Comparison of ENCODE assay signal across 21 cellular contexts in genomic region chr11:65152157-65152556, GRCh38. TPM values are rescaled to one million over a fixed set of nuclear protein-coding genes. Genes with fewer than 3 reads are reported as not detected.
DNase-seq lines count a peak whose midpoint lies in the region; ATAC-seq and TF ChIP-seq lines count a peak whose summit lies in the region.
"Had no signal": no experiment of that assay in that cellular context is flagged by ENCODE, and none has a peak within 500 bp of the region (broad histone marks: within the 10 kb centered on the region; RNA-seq: fewer than 3 reads in every experiment).

No MANE protein-coding gene starts in this region.

- H3K27ac Mint-ChIP-seq in CD14-positive monocyte: peak overlapping the region; percentile 87 to 98 (median 96)
- H3K27ac Mint-ChIP-seq in mesothelial cell of epicardium: peak overlapping the region; percentile 16
- no peak overlapping the region for H3K27ac Mint-ChIP-seq in natural killer cell treated with Interleukin-12 subunit alpha and Interleukin-12 subunit beta and Interleukin-15 and Interleukin-18, amount 100 ng/mL, for 72 hours
- H3K27ac Mint-ChIP-seq: activated naive CD8-positive, alpha-beta T cell had no signal

- no peaks in the 10 kb centered on the region for H3K36me3 ChIP-seq in MM.1S (replicated peaks; ENCODE audit: insufficient read depth, low read length)
- H3K36me3 ChIP-seq in adipocyte (ENCODE audit: control insufficient read depth, insufficient read depth, low read length, severe bottlenecking): no peaks in the 10 kb centered on the region
- H3K36me3 ChIP-seq: Peyer's patch, right atrium auricular region, suprapubic skin had no signal

- H3K9me3 ChIP-seq in MM.1S (replicated peaks; ENCODE audit: insufficient read depth, low read length) (no peaks in the 10 kb centered on the region), adipocyte (ENCODE audit: control insufficient read depth, low read length) (no peaks in the 10 kb centered on the region)
- H3K9me3 ChIP-seq: Peyer's patch, right atrium auricular region, suprapubic skin had no signal

- H3K27me3 Mint-ChIP-seq in CD14-positive monocyte (ENCODE audit: low read depth in 3 of 3) (peaks cover 0 to 2% (median 0%) of the 10 kb centered on the region in 3 donors), mesothelial cell of epicardium (ENCODE audit: low read depth) (peaks cover 10% of the 10 kb centered on the region)
- H3K27me3 Mint-ChIP-seq in natural killer cell treated with Interleukin-12 subunit alpha and Interleukin-12 subunit beta and Interleukin-15 and Interleukin-18, amount 100 ng/mL, for 72 hours: peaks cover 0 to 19% of the 10 kb centered on the region in 2 donors

- TF ChIP-seq CTCF in CD14-positive monocyte (IDR thresholded peaks at IDR 0.05) (no peak), MM.1S (IDR thresholded peaks at IDR 0.05; ENCODE audit: low read length) (no peak), mesothelial cell of epicardium (IDR thresholded peaks at IDR 0.05; ENCODE audit: unreplicated experiment) (no peak)

- no peak overlapping the region for H3K27ac ChIP-seq in MM.1S (ENCODE audit: low read length)
- H3K27ac ChIP-seq: hepatocyte, SK-N-MC, suprapubic skin had no signal

- peak overlapping the region; percentile 16 to 77 for H3K4me3 Mint-ChIP-seq in CD14-positive monocyte
- no peak overlapping the region for H3K4me3 Mint-ChIP-seq in mesothelial cell of epicardium
- H3K4me3 Mint-ChIP-seq in natural killer cell treated with Interleukin-12 subunit alpha and Interleukin-12 subunit beta and Interleukin-15 and Interleukin-18, amount 100 ng/mL, for 72 hours: no peak overlapping the region
- H3K4me3 Mint-ChIP-seq: activated naive CD8-positive, alpha-beta T cell; CD4-positive, CD25-positive, alpha-beta regulatory T cell had no signal

- no peaks in the 10 kb centered on the region for H4K20me1 ChIP-seq in MM.1S (ENCODE audit: insufficient read depth, low read length)

- H3K9me2 ChIP-seq in MM.1S (replicated peaks; ENCODE audit: insufficient read depth, low read length): no peaks in the 10 kb centered on the region

- H3K27me3 ChIP-seq in MM.1S (replicated peaks; ENCODE audit: insufficient read depth, low read length): no peaks in the 10 kb centered on the region
- H3K27me3 ChIP-seq in adipocyte (replicated peaks; ENCODE audit: control insufficient read depth, insufficient read depth, low read length): peaks cover 3% of the 10 kb centered on the region
- H3K27me3 ChIP-seq: hepatocyte, Peyer's patch, right atrium auricular region, suprapubic skin had no signal

- peak overlapping the region; percentile 72; the same call in 1 of the 2 replicates for H2AFZ ChIP-seq in MM.1S (ENCODE audit: low read length)
- H2AFZ ChIP-seq: hepatocyte had no signal

- ATAC-seq in natural killer cell treated with Interleukin-12 subunit alpha and Interleukin-12 subunit beta and Interleukin-15 and Interleukin-18, amount 100 ng/mL, for 72 hours: no peak
- no peak for ATAC-seq in GM21723 (IDR thresholded peaks at IDR 0.05; ENCODE audit: unreplicated experiment)

- H3K4me3 ChIP-seq in MM.1S (ENCODE audit: low read length) (0 out of 2 replicates have a peak overlapping the region, but pooled peaks have one; percentile 26), adipocyte (ENCODE audit: low read length) (no peak overlapping the region)
- H3K4me3 ChIP-seq: hepatocyte, Peyer's patch, right atrium auricular region, SK-N-MC, suprapubic skin had no signal

- H3K4me1 Mint-ChIP-seq in CD14-positive monocyte: peaks cover 54% of the 10 kb centered on the region
- peaks cover 18% of the 10 kb centered on the region for H3K4me1 Mint-ChIP-seq in mesothelial cell of epicardium
- H3K4me1 Mint-ChIP-seq in natural killer cell treated with Interleukin-12 subunit alpha and Interleukin-12 subunit beta and Interleukin-15 and Interleukin-18, amount 100 ng/mL, for 72 hours (ENCODE audit: low read depth in 2 of 2): peaks cover 0 to 5% of the 10 kb centered on the region in 2 donors
- H3K4me1 Mint-ChIP-seq: CD4-positive, CD25-positive, alpha-beta regulatory T cell had no signal

- H3F3A ChIP-seq in MM.1S (ENCODE audit: insufficient read depth, low read length): no peaks in the 10 kb centered on the region

- H3K36me3 Mint-ChIP-seq in CD14-positive monocyte: no peaks in the 10 kb centered on the region
- no peaks in the 10 kb centered on the region for H3K36me3 Mint-ChIP-seq in mesothelial cell of epicardium
- no peaks in the 10 kb centered on the region for H3K36me3 Mint-ChIP-seq in natural killer cell treated with Interleukin-12 subunit alpha and Interleukin-12 subunit beta and Interleukin-15 and Interleukin-18, amount 100 ng/mL, for 72 hours
- H3K36me3 Mint-ChIP-seq: activated naive CD8-positive, alpha-beta T cell; CD4-positive, CD25-positive, alpha-beta regulatory T cell had no signal

- H3K9me3 Mint-ChIP-seq in CD14-positive monocyte (peaks cover 0 to 4% (median 3%) of the 10 kb centered on the region in 7 donors), mesothelial cell of epicardium (no peaks in the 10 kb centered on the region)
- no peaks in the 10 kb centered on the region for H3K9me3 Mint-ChIP-seq in natural killer cell treated with Interleukin-12 subunit alpha and Interleukin-12 subunit beta and Interleukin-15 and Interleukin-18, amount 100 ng/mL, for 72 hours
- H3K9me3 Mint-ChIP-seq: CD4-positive, CD25-positive, alpha-beta regulatory T cell had no signal

- H3K4me2 ChIP-seq in MM.1S (ENCODE audit: low read depth, low read length): peak overlapping the region; percentile 51
- H3K4me2 ChIP-seq: hepatocyte had no signal

- DNase-seq in CD14-positive monocyte (ENCODE audit: low spot score): peak; percentile 22
- peak; percentile 21 for DNase-seq in MM.1S
- peak; percentile 1 for DNase-seq in adipocyte (ENCODE audit: low read depth)
- DNase-seq in mesothelial cell of epicardium (ENCODE audit: low spot score in 2 of 2, unreplicated experiment in 2 of 2): no peak
- DNase-seq in natural killer cell treated with Interleukin-12 subunit alpha and Interleukin-12 subunit beta and Interleukin-15 and Interleukin-18, amount 100 ng/mL, for 72 hours (ENCODE audit: low spot score): no peak
- no peak for DNase-seq in ecto neural progenitor cell (ENCODE audit: low spot score)
- DNase-seq in glomerular visceral epithelial cell (ENCODE audit: extremely low spot score): no peak
- DNase-seq: activated CD4-positive, CD25-positive, alpha-beta regulatory T cell treated with anti-CD3 and anti-CD28 coated beads, Interleukin-2, amount 50 U/mL, for 72 hours; CD4-positive, CD25-positive, alpha-beta regulatory T cell; cortex of kidney; NCI-H1694; NCI-H774; nucleus accumbens; T1000 had no signal

- H3K79me2 ChIP-seq in MM.1S (ENCODE audit: low read length): no peaks in the 10 kb centered on the region
- H3K79me2 ChIP-seq: hepatocyte had no signal

- no peaks in the 10 kb centered on the region for H3K4me1 ChIP-seq in MM.1S (ENCODE audit: low read length)
- H3K4me1 ChIP-seq in adipocyte (ENCODE audit: control insufficient read depth, insufficient read depth, low read length): peaks cover 12% of the 10 kb centered on the region

- H3K9ac ChIP-seq in MM.1S (ENCODE audit: low read length): no peak overlapping the region
- no peak overlapping the region for H3K9ac ChIP-seq in adipocyte (ENCODE audit: low read length)

- intact Hi-C loops in CD14-positive monocyte (cut with micrococcal nuclease): no loop called here

RNA-seq across cellular contexts. Expression of gene SYVN1, which starts 17.8 kb away (rescaled TPM):
- polyA plus RNA-seq in CD14-positive monocyte: 1 to 10 TPM; 3.5 to 6.4 TPM
- total RNA-seq in mesothelial cell of epicardium: 45.4 to 52.6 TPM (median 47.8 TPM) in 3 replicates
- total RNA-seq in natural killer cell treated with Interleukin-12 subunit alpha and Interleukin-12 subunit beta and Interleukin-15 and Interleukin-18, amount 100 ng/mL, for 72 hours: 10 to 100 TPM; 78.8 to 80.1 TPM

RNA-seq across cellular contexts. Expression of gene SPDYC, which starts 17.9 kb away (rescaled TPM):
- under 1 TPM in 1 of 2 donors, not detected in 1; 0.64 TPM for polyA plus RNA-seq in CD14-positive monocyte
- total RNA-seq in mesothelial cell of epicardium: not detected in 3 replicates
- not detected for total RNA-seq in natural killer cell treated with Interleukin-12 subunit alpha and Interleukin-12 subunit beta and Interleukin-15 and Interleukin-18, amount 100 ng/mL, for 72 hours
- total RNA-seq: CD4-positive, CD25-positive, alpha-beta regulatory T cell; hepatocyte; Peyer's patch; right atrium auricular region; suprapubic skin had no signal
- polyA plus RNA-seq: CD4-positive, CD25-positive, alpha-beta regulatory T cell; hepatocyte had no signal

RNA-seq across cellular contexts. Expression of gene CAPN1, which starts 29.6 kb away (rescaled TPM):
- polyA plus RNA-seq in CD14-positive monocyte: 100 to 1,000 TPM; 129 to 140 TPM
- total RNA-seq in mesothelial cell of epicardium: 176 to 196 TPM (median 192 TPM) in 3 replicates
- 100 to 1,000 TPM; 141 to 146 TPM for total RNA-seq in natural killer cell treated with Interleukin-12 subunit alpha and Interleukin-12 subunit beta and Interleukin-15 and Interleukin-18, amount 100 ng/mL, for 72 hours

RNA-seq across cellular contexts. Expression of gene MRPL49, which starts 30.0 kb away (rescaled TPM):
- polyA plus RNA-seq in CD14-positive monocyte: 10 to 100 TPM; 32.7 to 33.9 TPM
- 41.3 to 45.3 TPM (median 43.8 TPM) in 3 replicates for total RNA-seq in mesothelial cell of epicardium
- 10 to 100 TPM; 77.8 to 80.4 TPM for total RNA-seq in natural killer cell treated with Interleukin-12 subunit alpha and Interleukin-12 subunit beta and Interleukin-15 and Interleukin-18, amount 100 ng/mL, for 72 hours

RNA-seq across cellular contexts. Expression of gene FAU, which starts 30.2 kb away (rescaled TPM):
- 100 to 1,000 TPM; 668 to 799 TPM for polyA plus RNA-seq in CD14-positive monocyte
- total RNA-seq in mesothelial cell of epicardium: 710 to 765 TPM (median 760 TPM) in 3 replicates
- total RNA-seq in natural killer cell treated with Interleukin-12 subunit alpha and Interleukin-12 subunit beta and Interleukin-15 and Interleukin-18, amount 100 ng/mL, for 72 hours: 100 to 1,000 TPM; 681 to 986 TPM

Comparison
In these comparisons a context has a peak if more than half of its experiments do, and no peak if none do; other contexts are left out.
1. DNase-seq: peak in CD14-positive monocyte (single experiment), MM.1S (single experiment) and adipocyte (single experiment); none in mesothelial cell of epicardium (0 of 2), natural killer cell treated with Interleukin-12 subunit alpha and Interleukin-12 subunit beta and Interleukin-15 and Interleukin-18, amount 100 ng/mL, for 72 hours (single experiment), ecto neural progenitor cell (single experiment) and glomerular visceral epithelial cell (single experiment).
2. H3K27ac Mint-ChIP-seq: peak in CD14-positive monocyte (7 of 7) and mesothelial cell of epicardium (single experiment); none in natural killer cell treated with Interleukin-12 subunit alpha and Interleukin-12 subunit beta and Interleukin-15 and Interleukin-18, amount 100 ng/mL, for 72 hours (0 of 2).
3. H3K4me3 Mint-ChIP-seq: peak in CD14-positive monocyte (2 of 2); none in mesothelial cell of epicardium (single experiment) and natural killer cell treated with Interleukin-12 subunit alpha and Interleukin-12 subunit beta and Interleukin-15 and Interleukin-18, amount 100 ng/mL, for 72 hours (single experiment).